ENCODE assay signal across 8 cellular contexts in the genomic region with DNA sequence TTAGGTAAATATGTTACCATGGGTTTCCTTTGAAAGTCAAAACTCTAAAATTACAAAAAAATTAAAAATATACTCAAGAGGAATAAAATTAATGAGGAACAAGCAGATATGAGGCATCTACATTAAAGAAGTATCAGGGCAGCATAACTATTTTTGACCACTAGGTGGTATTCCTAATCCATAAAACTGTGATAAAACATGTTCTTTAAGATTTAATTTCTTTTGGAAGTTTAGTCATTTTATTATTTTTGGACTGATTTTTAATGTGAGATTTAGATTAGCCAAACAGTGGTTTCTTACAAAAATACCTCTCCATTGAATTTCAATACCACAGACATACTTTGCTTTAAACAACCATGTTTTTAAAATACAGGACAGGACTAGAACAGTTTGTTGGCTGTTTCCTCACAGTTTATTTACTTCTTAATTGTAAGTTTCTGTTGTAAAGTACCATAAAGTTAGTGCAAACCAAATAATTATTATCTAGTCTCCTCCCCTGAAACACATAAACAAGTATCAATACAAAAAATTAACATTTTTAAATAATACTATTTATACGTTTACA. TPM values are rescaled to one million over a fixed set of nuclear protein-coding genes. Genes with fewer than 3 reads are reported as not detected.
DNase-seq lines count a peak whose midpoint lies in the region; ATAC-seq, FAIRE-seq and TF ChIP-seq lines count a peak whose summit lies in the region.

No MANE protein-coding gene starts in this region.

- no peak overlapping the region for H3K27ac ChIP-seq in GM12878 (ENCODE audit: control insufficient read depth, insufficient read depth)

- no peak overlapping the region for H3K4me2 ChIP-seq in GM12878 (ENCODE audit: control insufficient read depth, insufficient read depth)

- no peak for ATAC-seq in GM12878
- ATAC-seq in effector memory CD8-positive, alpha-beta T cell (replicated peaks), result no peak

- no peaks in the 10 kb centered on the region for H3K36me3 ChIP-seq in GM12878 (ENCODE audit: control insufficient read depth in 2 of 2, insufficient read depth in 2 of 2, low read length in 1 of 2)

- no peaks in the 10 kb centered on the region for H3K36me3 Mint-ChIP-seq in effector memory CD8-positive, alpha-beta T cell (ENCODE audit: insufficient read depth)

- in situ Hi-C loops in GM12878 (cut with MboI), result no loop called here

- TF ChIP-seq CTCF in GM12872 (IDR thresholded peaks at IDR 0.05; ENCODE audit: insufficient read depth, low read depth, low read length) (peak; percentile 46; the same call in 2 of the 3 replicates), LNCaP clone FGC (IDR thresholded peaks at IDR 0.05; ENCODE audit: control insufficient read depth, extremely low read depth, insufficient read depth) (peak; percentile 53), GM12878 (IDR thresholded peaks at IDR 0.05 in 2 of 3, conservative IDR thresholded peaks at IDR 0.05 in 1 of 3; ENCODE audit: control insufficient read depth in 2 of 3, extremely low read depth in 1 of 3, insufficient read depth in 1 of 3, low read depth in 3 of 3, low read length in 3 of 3) (peak in 2 of 3 experiments; percentile 19 to 37; a peak in 3 of 6 replicates)

- H3K4me1 ChIP-seq in GM12878 (ENCODE audit: control insufficient read depth, insufficient read depth, low read length), result no peaks in the 10 kb centered on the region

- peaks cover 5% of the 10 kb centered on the region in 2 donors for H3K9me3 Mint-ChIP-seq in effector memory CD8-positive, alpha-beta T cell

- CTCF ChIA-PET in GM12878 (lab: Yijun Ruan, JAX), result interaction anchor here (0.5 to 1.8 kb wide), 8 partner anchors 21 to 1925 kb away, joined by 3 to 6 read pairs (median 4); no protein-coding TSS in a partner anchor

- H3K4me3 Mint-ChIP-seq in effector memory CD8-positive, alpha-beta T cell, result no peak overlapping the region

- H3K27me3 Mint-ChIP-seq in effector memory CD8-positive, alpha-beta T cell, result no peaks in the 10 kb centered on the region

- H2AFZ ChIP-seq in GM12878 (ENCODE audit: control insufficient read depth, low read depth, low read length), result no peak overlapping the region

- peak; percentile 64 for FAIRE-seq in GM12878 (lab: Jason Lieb, UNC)

- H3K27me3 ChIP-seq in GM12878 (replicated peaks in 1 of 2; ENCODE audit: control insufficient read depth in 2 of 2, insufficient read depth in 2 of 2, low read length in 1 of 2), result no peaks in the 10 kb centered on the region

- intact Hi-C loops in GM12878 (cut with micrococcal nuclease; ENCODE audit: unreplicated experiment), result loop anchor here (5.0 kb wide), 3 partner anchors 347 to 1923 kb away; no protein-coding TSS in a partner anchor

- TF ChIP-seq RAD21 in GM12878 (IDR thresholded peaks at IDR 0.05; ENCODE audit: insufficient read depth, low read depth, low read length), result peak; percentile 34; the same call in 1 of the 2 replicates

- no peak overlapping the region for H3K27ac Mint-ChIP-seq in effector memory CD8-positive, alpha-beta T cell

- BruUV-seq in GM12878 (replicated peaks; lab: Mats Ljungman, UMichigan), result no TSS peak

- H3K79me2 ChIP-seq in GM12878 (ENCODE audit: control insufficient read depth, insufficient read depth, low read length), result no peaks in the 10 kb centered on the region

- H3K9me3 ChIP-seq in GM12878 (replicated peaks; ENCODE audit: control insufficient read depth, insufficient read depth, low read length), result no peaks in the 10 kb centered on the region

- WGBS in GM12878 (ENCODE audit: insufficient coverage, insufficient replicate concordance, low lambda C conversion rate, missing lambda C conversion rate), result 58% methylated on average over 1 of the region's 1 CpG

- no peak overlapping the region for H3K9ac ChIP-seq in GM12878 (ENCODE audit: control insufficient read depth, insufficient read depth, low read length)

- SMC1A ChIA-PET in GM12878 (lab: Charles Lee; ENCODE audit: uncharacterized antibody, unreplicated experiment), result interaction anchor here (0.6 to 1.5 kb wide), 8 partner anchors 9 to 456 kb away, joined by 3 to 4 read pairs (median 3); no protein-coding TSS in a partner anchor

- RAD21 ChIA-PET in GM12878 (lab: Charles Lee; ENCODE audit: unreplicated experiment), result interaction anchor here (0.8 to 1.0 kb wide), 2 partner anchors 500 to 1925 kb away, joined by 3 to 4 read pairs; no protein-coding TSS in a partner anchor

- no peak for TF ChIP-seq EP300 in GM12878 (IDR thresholded peaks at IDR 0.05; ENCODE audit: borderline replicate concordance in 1 of 2, control insufficient read depth in 1 of 2, low read depth in 2 of 2, low read length in 2 of 2)

- H3K4me1 Mint-ChIP-seq in effector memory CD8-positive, alpha-beta T cell (ENCODE audit: low read depth in 2 of 2), result no peaks in the 10 kb centered on the region

- DNase-seq in LNCaP clone FGC (ENCODE audit: low read depth) (no peak), GM12878 (ENCODE audit: low read depth, low spot score) (no peak), midbrain (lab: John Stamatoyannopoulos, UW) (peak; percentile 2), cortex of kidney (lab: John Stamatoyannopoulos, UW) (no peak), activated gamma-delta T cell (lab: John Stamatoyannopoulos, UW) (no peak), globus pallidus (ENCODE audit: low spot score) (no peak)
- DNase-seq in effector memory CD8-positive, alpha-beta T cell, result no peak

- POLR2A ChIA-PET in GM12878 (lab: Charles Lee), result no interaction called here

- H3K4me3 ChIP-seq in LNCaP clone FGC (ENCODE audit: low read depth, low read length) (no peak overlapping the region), GM12878 (no peak overlapping the region)

- no peak for TF ChIP-seq POLR2A in GM12878 (IDR thresholded peaks at IDR 0.05; ENCODE audit: low read depth, low read length)

- no peaks in the 10 kb centered on the region for H4K20me1 ChIP-seq in GM12878 (ENCODE audit: control insufficient read depth, insufficient read depth)

TF ChIP-seq in GM12878, 131 proteins besides CTCF, POLR2A, EP300 and RAD21:
- TF ChIP-seq MXI1 (IDR thresholded peaks at IDR 0.05; ENCODE audit: low read depth, low read length), result no peak
- TF ChIP-seq SPI1 (IDR thresholded peaks at IDR 0.05; ENCODE audit: borderline replicate concordance, insufficient read depth, low read depth, low read length), result no peak
- TF ChIP-seq, protein P1, sequence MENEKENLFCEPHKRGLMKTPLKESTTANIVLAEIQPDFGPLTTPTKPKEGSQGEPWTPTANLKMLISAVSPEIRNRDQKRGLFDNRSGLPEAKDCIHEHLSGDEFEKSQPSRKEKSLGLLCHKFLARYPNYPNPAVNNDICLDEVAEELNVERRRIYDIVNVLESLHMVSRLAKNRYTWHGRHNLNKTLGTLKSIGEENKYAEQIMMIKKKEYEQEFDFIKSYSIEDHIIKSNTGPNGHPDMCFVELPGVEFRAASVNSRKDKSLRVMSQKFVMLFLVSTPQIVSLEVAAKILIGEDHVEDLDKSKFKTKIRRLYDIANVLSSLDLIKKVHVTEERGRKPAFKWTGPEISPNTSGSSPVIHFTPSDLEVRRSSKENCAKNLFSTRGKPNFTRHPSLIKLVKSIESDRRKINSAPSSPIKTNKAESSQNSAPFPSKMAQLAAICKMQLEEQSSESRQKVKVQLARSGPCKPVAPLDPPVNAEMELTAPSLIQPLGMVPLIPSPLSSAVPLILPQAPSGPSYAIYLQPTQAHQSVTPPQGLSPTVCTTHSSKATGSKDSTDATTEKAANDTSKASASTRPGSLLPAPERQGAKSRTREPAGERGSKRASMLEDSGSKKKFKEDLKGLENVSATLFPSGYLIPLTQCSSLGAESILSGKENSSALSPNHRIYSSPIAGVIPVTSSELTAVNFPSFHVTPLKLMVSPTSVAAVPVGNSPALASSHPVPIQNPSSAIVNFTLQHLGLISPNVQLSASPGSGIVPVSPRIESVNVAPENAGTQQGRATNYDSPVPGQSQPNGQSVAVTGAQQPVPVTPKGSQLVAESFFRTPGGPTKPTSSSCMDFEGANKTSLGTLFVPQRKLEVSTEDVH (IDR thresholded peaks at IDR 0.05; ENCODE audit: low read depth, partially characterized antibody), result no peak
- no peak for TF ChIP-seq POU2F2 (IDR thresholded peaks at IDR 0.05; ENCODE audit: borderline replicate concordance, low read depth, low read length)
- TF ChIP-seq SMC3 (IDR thresholded peaks at IDR 0.05; ENCODE audit: borderline replicate concordance, low read length), result peak; percentile 31; the same call in 1 of the 2 replicates

RNA-seq across cellular contexts. Expression of a gene that starts 49.8 kb away (rescaled TPM):
- not detected in 2 replicates for total RNA-seq in GM12878 (2013; cell fraction: nucleolus; rRNA removed)
- total RNA-seq in GM12878 (2014; rRNA removed) (not detected in 2 replicates), GM12878 (2014; rRNA removed; fragmentation: Illumina TruSeq; extraction: Trizol) (not detected in 2 replicates), GM12878 (2021) (not detected in 2 replicates)
- polyA plus RNA-seq in GM12878 (2011; ENCODE audit: low read depth), result not detected
- polyA plus RNA-seq in GM12878 (2011; rRNA removed) (0.05 TPM in 1 of 2 replicates, not detected in the other), GM12878 (2014; fragmentation: Illumina TruSeq; extraction: Trizol) (not detected in 2 replicates), GM12878 (2014; fragmentation: Nextera tagmentation; extraction: Ambion mirVana) (under 1 TPM in 1 of 2 experiments, not detected in 1; 0.11 TPM), GM12878 (2014; rRNA removed) (not detected in 2 replicates), GM12878 (2016; fragmentation: Nextera tagmentation; extraction: Ambion mirVana) (not detected)
- not detected in 2 replicates for polyA plus RNA-seq in GM12878 (2011; cell fraction: cytosol; rRNA removed)
- polyA plus RNA-seq in GM12878 (2011; cell fraction: nucleus; rRNA removed), result not detected in 2 replicates
- polyA plus RNA-seq in GM12878 (2012), result not detected in 2 replicates
- not detected in 2 replicates for polyA minus RNA-seq in GM12878 (2011; rRNA and poly(A)+ RNA removed)
- not detected in 2 replicates for polyA minus RNA-seq in GM12878 (2011; cell fraction: cytosol; rRNA and poly(A)+ RNA removed)
- not detected in 2 replicates for polyA minus RNA-seq in GM12878 (2011; cell fraction: nucleus; rRNA and poly(A)+ RNA removed)
